Comparison of ENCODE assay signal across 20 cellular contexts in the genomic region with DNA sequence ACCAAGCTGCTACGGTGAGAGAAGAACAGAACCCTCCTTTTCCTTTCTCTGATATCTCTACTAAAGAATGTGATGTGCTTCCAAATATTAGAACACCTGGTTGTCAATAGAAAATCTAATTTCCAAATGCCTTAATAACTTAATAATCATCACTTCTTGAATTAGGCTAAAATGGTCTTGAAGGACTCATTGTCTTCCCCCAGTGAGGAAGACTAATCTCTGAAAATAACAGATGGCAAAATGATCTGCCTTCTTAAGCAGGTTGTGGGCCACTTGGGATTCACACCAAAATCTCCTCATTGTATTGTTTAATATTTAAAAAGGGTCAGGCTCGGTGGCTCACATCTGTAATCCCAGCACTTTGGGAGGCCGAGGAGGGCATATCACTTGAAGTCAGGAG.
"Had no signal": no experiment of that assay in that cellular context is flagged by ENCODE, and none has a peak within 500 bp of the region (broad histone marks: within the 10 kb centered on the region; RNA-seq: fewer than 3 reads in every experiment).

No MANE protein-coding gene starts in this region.

- ATAC-seq: foreskin keratinocyte; gastroesophageal sphincter; heart left ventricle; left cardiac atrium; left lung; left ventricle myocardium superior; lower lobe of right lung; mucosa of descending colon; naive thymus-derived CD8-positive, alpha-beta T cell had no signal

- DNase-seq: dermis blood vessel endothelial cell; dorsolateral prefrontal cortex; effector CD4-positive, alpha-beta T cell; effector memory CD4-positive, alpha-beta T cell; foreskin keratinocyte; heart left ventricle; hypothalamus; left cardiac atrium; left lung; left ventricle myocardium superior; lower lobe of right lung; mesenchymal stem cell; mucosa of descending colon; naive B cell; naive thymus-derived CD8-positive, alpha-beta T cell had no signal

- FAIRE-seq: endothelial cell of umbilical vein, frontal cortex, islet of Langerhans, keratinocyte had no signal
